9 cellular contexts compared by ENCODE assay signal in the genomic region with DNA sequence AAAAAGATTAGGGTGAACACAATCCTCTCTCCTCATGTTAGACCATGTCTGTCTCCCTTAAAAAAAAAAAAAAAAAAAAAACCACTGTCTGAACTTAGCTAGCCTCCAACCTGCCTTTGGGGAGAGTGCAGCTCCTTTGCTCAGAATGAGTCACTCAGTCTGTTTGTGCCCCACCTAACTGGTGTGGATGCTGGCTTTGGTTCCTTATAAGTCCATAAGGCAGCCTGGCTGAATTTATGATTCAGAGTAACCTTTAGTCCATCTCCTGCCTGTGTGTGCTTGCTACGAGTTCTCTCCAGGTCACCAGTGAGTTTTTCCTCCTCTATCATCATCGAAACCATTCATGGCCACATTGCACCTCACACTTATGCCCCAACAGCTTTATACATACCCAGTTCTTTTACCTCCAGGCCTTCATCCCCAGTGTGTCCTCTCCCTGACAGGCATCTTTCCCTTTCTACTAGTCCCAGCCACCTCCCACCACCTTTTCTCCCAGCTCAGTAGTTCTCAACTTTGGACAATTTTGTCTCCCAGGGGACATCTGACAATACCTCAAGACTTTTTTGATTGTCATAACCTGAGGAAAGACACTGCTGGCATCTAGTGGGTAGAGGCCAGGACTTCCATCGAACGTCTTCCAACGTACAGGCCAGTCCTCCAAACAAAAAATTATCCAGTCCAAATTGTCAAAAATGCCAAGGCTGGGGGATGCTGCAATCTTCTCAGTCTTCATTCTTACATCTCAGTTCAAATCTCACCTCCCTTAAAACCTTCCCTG.
A peak's percentile ranks its signal among the peaks of the same experiment; 100 is the strongest.
DNase-seq lines count a peak whose midpoint lies in the region; ATAC-seq and TF ChIP-seq lines count a peak whose summit lies in the region.
"Had no signal": no experiment of that assay in that cellular context is flagged by ENCODE, and none has a peak within 500 bp of the region (broad histone marks: within the 10 kb centered on the region; RNA-seq: fewer than 3 reads in every experiment).

No MANE protein-coding gene starts in this region.

- ATAC-seq in DND-41 (ENCODE audit: insufficient read depth, low read depth) (peak; percentile 57; the same call in 2 of the 3 replicates), omental fat pad (ENCODE audit: low FRiP score) (peak; percentile 86)

- no peaks in the 10 kb centered on the region for H4K20me1 ChIP-seq in DND-41 (ENCODE audit: insufficient read depth, low read length)

- no peak overlapping the region for H3K4me3 ChIP-seq in DND-41 (ENCODE audit: low read depth in 1 of 2, low read length in 2 of 2)
- no peak overlapping the region for H3K4me3 ChIP-seq in duodenal mucosa (ENCODE audit: low read depth in 1 of 2, low read length in 2 of 2)

- no peaks in the 10 kb centered on the region for H3K79me2 ChIP-seq in DND-41 (ENCODE audit: insufficient read depth, low read length)

- no peaks in the 10 kb centered on the region for H3K4me1 ChIP-seq in DND-41 (ENCODE audit: insufficient read depth, low read length)
- H3K4me1 ChIP-seq in duodenal mucosa (ENCODE audit: control insufficient read depth in 1 of 2, insufficient read depth in 2 of 2, low read length in 2 of 2): peaks cover 0 to 9% of the 10 kb centered on the region in 2 donors

- H2AFZ ChIP-seq in DND-41 (ENCODE audit: low read depth, low read length): peak overlapping the region; percentile 53; the same call in 1 of the 2 replicates

- TF ChIP-seq CTCF in DND-41 (IDR thresholded peaks at IDR 0.05; ENCODE audit: borderline replicate concordance, extremely low read depth, low read length, poor library complexity, severe bottlenecking): peak; percentile 5
- TF ChIP-seq CTCF in omental fat pad (IDR thresholded peaks at IDR 0.05): no peak
- TF ChIP-seq CTCF in GM13977 (IDR thresholded peaks at IDR 0.05; ENCODE audit: extremely low read depth, insufficient read depth, missing control alignments): no peak

- H3K9ac ChIP-seq in DND-41 (ENCODE audit: low read depth, low read length) (no peak overlapping the region), duodenal mucosa (ENCODE audit: low read depth in 1 of 2, low read length in 2 of 2) (no peak overlapping the region)

- H3K36me3 ChIP-seq in DND-41 (ENCODE audit: insufficient read depth, low read length) (no peaks in the 10 kb centered on the region), duodenal mucosa (ENCODE audit: control insufficient read depth in 1 of 2, insufficient read depth in 2 of 2, low read length in 2 of 2) (no peaks in the 10 kb centered on the region)

- in situ Hi-C loops in GM13977 (cut with MboI; ENCODE audit: low pct_unique_long_range_greater_than_20kb, low sequenced_read_pairs, unreplicated experiment): no loop called here

- H3K27me3 ChIP-seq in DND-41 (ENCODE audit: insufficient read depth, low read length, poor library complexity): no peaks in the 10 kb centered on the region
- no peaks in the 10 kb centered on the region for H3K27me3 ChIP-seq in duodenal mucosa (ENCODE audit: control insufficient read depth in 1 of 2, insufficient read depth in 2 of 2, low read length in 2 of 2)

- H3K4me2 ChIP-seq in DND-41 (ENCODE audit: insufficient read depth, low read length): no peak overlapping the region

- DNase-seq in DND-41: no peak
- DNase-seq in HT1080 (ENCODE audit: low read depth): peak; percentile 97
- DNase-seq in omental fat pad (ENCODE audit: low spot score): no peak
- DNase-seq in NCI-H748 (lab: John Stamatoyannopoulos, UW; ENCODE audit: unreplicated experiment): no peak
- no peak for DNase-seq in NCI-H1436 (lab: John Stamatoyannopoulos, UW)
- DNase-seq in GM13977 (ENCODE audit: low spot score): no peak
- DNase-seq in Kasumi-1 (lab: John Stamatoyannopoulos, UW): no peak
- DNase-seq: NCI-H187 treated with DMSO at 0.1 percent for 48 hours had no signal

- H3K27ac ChIP-seq in DND-41 (ENCODE audit: low read length): no peak overlapping the region
- peak overlapping the region; percentile 18 for H3K27ac ChIP-seq in duodenal mucosa (ENCODE audit: low read depth, low read length)

- H3K9me3 ChIP-seq in DND-41 (ENCODE audit: insufficient read depth, low read length, severe bottlenecking) (peaks cover 4% of the 10 kb centered on the region), duodenal mucosa (ENCODE audit: control insufficient read depth in 1 of 2, low read length in 2 of 2) (no peaks in the 10 kb centered on the region)
